In genomic region chr3:128749035-128749434, GRCh38 we compare ENCODE assay signal across 18 cellular contexts.
"Had no signal": no experiment of that assay in that cellular context is flagged by ENCODE, and none has a peak within 500 bp of the region (broad histone marks: within the 10 kb centered on the region; RNA-seq: fewer than 3 reads in every experiment).

No MANE protein-coding gene starts in this region.

- H3K4me3 Mint-ChIP-seq: activated CD4-positive, alpha-beta T cell treated with anti-CD3 and anti-CD28 coated beads, Interleukin-2, amount 10 ng/mL, durations not matched to agents 24 days and 14 days; activated CD8-positive, alpha-beta T cell treated with anti-CD3 and anti-CD28 coated beads, Interleukin-2, amount 10 ng/mL, durations not matched to agents 7 days and 5 days; neural crest cell; T-helper 1 cell treated with Interleukin-12 subunit alpha and Interleukin-12 subunit beta and Interleukin-4 antibody, amounts not matched to agents 30 μg/mL and 1 μg/mL, for 36 hours had no signal

- H3K27me3 ChIP-seq: ascending aorta had no signal

- H3K4me3 ChIP-seq: ascending aorta, prostate gland, smooth muscle cell, thoracic aorta had no signal

- ATAC-seq: activated CD8-positive, alpha-beta T cell treated with anti-CD3 and anti-CD28 coated beads, Interleukin-2, amount 10 ng/mL, durations not matched to agents 7 days and 5 days; effector memory CD8-positive, alpha-beta T cell; sciatic nerve had no signal

- H3K27me3 Mint-ChIP-seq: activated CD4-positive, alpha-beta T cell treated with anti-CD3 and anti-CD28 coated beads, Interleukin-2, amount 10 ng/mL, durations not matched to agents 24 days and 14 days; activated naive CD4-positive, alpha-beta T cell treated with anti-CD3 and anti-CD28 coated beads, Interleukin-2, amount 50 U/mL, for 24 hours; effector memory CD8-positive, alpha-beta T cell had no signal

- H3K36me3 ChIP-seq: prostate gland, thoracic aorta had no signal

- H3K27ac ChIP-seq: ascending aorta, prostate gland, thoracic aorta had no signal

- H3K9me3 Mint-ChIP-seq: activated CD4-positive, alpha-beta T cell treated with anti-CD3 and anti-CD28 coated beads, Interleukin-2, amount 10 ng/mL, durations not matched to agents 24 days and 14 days; activated naive CD4-positive, alpha-beta T cell treated with anti-CD3 and anti-CD28 coated beads, Interleukin-2, amount 50 U/mL, for 24 hours; effector memory CD8-positive, alpha-beta T cell had no signal

- H3K4me2 ChIP-seq: smooth muscle cell had no signal

- DNase-seq: activated CD4-positive, alpha-beta T cell treated with anti-CD3 and anti-CD28 coated beads, Interleukin-2, amount 10 ng/mL, durations not matched to agents 24 days and 14 days; activated CD8-positive, alpha-beta memory T cell treated with anti-CD3 and anti-CD28 coated beads, Interleukin-2, amount 50 U/mL, for 4 hours; activated CD8-positive, alpha-beta T cell treated with anti-CD3 and anti-CD28 coated beads, Interleukin-2, amount 10 ng/mL, durations not matched to agents 7 days and 5 days; activated gamma-delta T cell; activated T-cell treated with anti-CD3 and anti-CD28 coated beads, Interleukin-2, amount 50 U/mL, for 48 hours; cerebellar nuclear complex; effector memory CD8-positive, alpha-beta T cell; hypothalamus; midbrain; stimulated activated CD4-positive, alpha-beta T cell treated with anti-CD3 and anti-CD28 coated beads, Interleukin-4, amount 100 ng/mL, for 1 hour had no signal

- H3K4me1 ChIP-seq: prostate gland had no signal

- H3K27ac Mint-ChIP-seq: activated CD4-positive, alpha-beta T cell treated with anti-CD3 and anti-CD28 coated beads, Interleukin-2, amount 10 ng/mL, durations not matched to agents 24 days and 14 days; activated CD8-positive, alpha-beta T cell treated with anti-CD3 and anti-CD28 coated beads, Interleukin-2, amount 10 ng/mL, durations not matched to agents 7 days and 5 days; T-helper 1 cell treated with Interleukin-12 subunit alpha and Interleukin-12 subunit beta and Interleukin-4 antibody, amounts not matched to agents 30 μg/mL and 1 μg/mL, for 36 hours had no signal

- H3K9me3 ChIP-seq: ascending aorta, prostate gland, thoracic aorta had no signal
